Comparison of ENCODE assay signal across 28 cellular contexts in the genomic region with DNA sequence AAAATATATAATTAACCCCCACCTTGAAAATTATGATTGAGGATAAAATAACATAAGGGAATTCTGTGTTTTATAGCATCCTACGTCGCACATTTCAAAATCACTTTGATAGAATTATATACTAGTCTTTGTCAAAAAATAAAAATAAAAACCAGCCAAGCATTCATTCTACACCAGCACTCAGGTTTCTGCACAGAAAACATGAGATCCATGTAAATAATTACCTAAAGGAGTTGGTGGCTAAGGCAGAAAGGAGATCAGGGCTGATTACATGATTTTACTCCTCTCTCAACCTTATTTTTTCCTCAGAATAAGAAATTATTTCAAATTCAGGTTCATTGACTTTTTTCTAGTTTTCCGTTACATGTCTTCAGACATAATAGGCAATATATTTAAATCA.
"Had no signal": no experiment of that assay in that cellular context is flagged by ENCODE, and none has a peak within 500 bp of the region (broad histone marks: within the 10 kb centered on the region; RNA-seq: fewer than 3 reads in every experiment).

No MANE protein-coding gene starts in this region.

- H3K27ac ChIP-seq: PC-9, VCaP had no signal

- ATAC-seq: activated CD8-positive, alpha-beta memory T cell treated with anti-CD3 and anti-CD28 coated beads, Interleukin-2, amount 10 ng/mL, durations not matched to agents 7 days and 5 days; activated naive CD8-positive, alpha-beta T cell treated with anti-CD3 and anti-CD28 coated beads, Interleukin-2, amount 50 U/mL, for 24 hours had no signal

- H2AFZ ChIP-seq: PC-9 had no signal

- H3K4me3 ChIP-seq: PC-9 had no signal

- DNase-seq: activated B cell treated with CpG ODN at 0.5 μM for 24 hours; activated CD4-positive, alpha-beta memory T cell treated with anti-CD3 and anti-CD28 coated beads, Interleukin-2, amount 10 ng/mL, durations not matched to agents 7 days and 5 days; activated CD4-positive, alpha-beta T cell treated with anti-CD3 and anti-CD28 coated beads for 48 hours; activated CD4-positive, CD25-positive, alpha-beta regulatory T cell treated with anti-CD3 and anti-CD28 coated beads, Interleukin-2, amount 50 U/mL, for 72 hours; activated CD8-positive, alpha-beta memory T cell treated with anti-CD3 and anti-CD28 coated beads for 24 hours; activated CD8-positive, alpha-beta memory T cell treated with anti-CD3 and anti-CD28 coated beads, Interleukin-2, amount 10 ng/mL, durations not matched to agents 7 days and 5 days; activated CD8-positive, alpha-beta memory T cell treated with anti-CD3 and anti-CD28 coated beads, Interleukin-2, amount 50 U/mL, for 48 hours; activated effector memory CD4-positive, alpha-beta T cell treated with Interleukin-2 at 50 U/mL for 16 hours; activated naive CD4-positive, alpha-beta T cell treated with anti-CD3 and anti-CD28 coated beads, Interleukin-2, amount 10 ng/mL, durations not matched to agents 7 days and 5 days; activated naive CD8-positive, alpha-beta T cell treated with anti-CD3 and anti-CD28 coated beads, Interleukin-2, amount 50 U/mL, for 24 hours; activated T-cell treated with anti-CD3 and anti-CD28 coated beads, Interleukin-2, amount 50 U/mL, for 48 hours; anterior cingulate cortex; caudate nucleus; cerebellar nuclear complex; NCI-H1105; NCI-H1436; NCI-H1694; NCI-H1930; NCI-H2081 treated with DMSO at 0.1 percent for 48 hours; NCI-H226; NCI-H524 treated with DMSO at 0.1 percent for 48 hours; PC-9; Right ventricle myocardium superior; SW 1271; T-helper 1 cell; T-helper 2 cell; T-helper 9 cell had no signal

- H3K4me2 ChIP-seq: PC-9 had no signal
